ENCODE assay signal across 17 cellular contexts in genomic region chr1:6560267-6560666, GRCh38. TPM values are rescaled to one million over a fixed set of nuclear protein-coding genes. Genes with fewer than 3 reads are reported as not detected.
DNase-seq lines count a peak whose midpoint lies in the region; ATAC-seq, FAIRE-seq and TF ChIP-seq lines count a peak whose summit lies in the region.
"Had no signal": no experiment of that assay in that cellular context is flagged by ENCODE, and none has a peak within 500 bp of the region (broad histone marks: within the 10 kb centered on the region; RNA-seq: fewer than 3 reads in every experiment).

No MANE protein-coding gene starts in this region.

- ATAC-seq in left ventricle myocardium superior = no peak
- no peak for ATAC-seq in Right ventricle myocardium superior (ENCODE audit: poor library complexity)
- ATAC-seq in HG03521 (IDR thresholded peaks at IDR 0.05; ENCODE audit: unreplicated experiment) = no peak
- no peak for ATAC-seq in GM18870 (IDR thresholded peaks at IDR 0.05; ENCODE audit: unreplicated experiment)

- no peak overlapping the region for H3K27ac ChIP-seq in kidney (ENCODE audit: low read depth in 2 of 2, low read length in 2 of 2)

- intact Hi-C loops in left ventricle myocardium superior (cut with micrococcal nuclease) = no loop called here
- intact Hi-C loops in Right ventricle myocardium superior (cut with DNase I) = no loop called here
- intact Hi-C loops in kidney (cut with DNase I) = no loop called here

- DNase-seq in left ventricle myocardium superior (peak; percentile 4), Right ventricle myocardium superior (no peak), KBM-7 (peak; percentile 33), kidney (peak; percentile 26)
- DNase-seq: C1 segment of cervical spinal cord; CD8-positive, alpha-beta memory T cell; COR-L47; GF-D8; H9 had no signal

- no peak for TF ChIP-seq CTCF in kidney (IDR thresholded peaks at IDR 0.05; ENCODE audit: borderline replicate concordance, extremely low read depth, insufficient read depth)

- no peak for FAIRE-seq in kidney (lab: Jason Lieb, UNC)
- FAIRE-seq: D721Med, H1 had no signal

- no peaks in the 10 kb centered on the region for H3K4me1 ChIP-seq in kidney (ENCODE audit: control insufficient read depth in 1 of 2, insufficient read depth in 1 of 2, low read depth in 1 of 2, low read length in 2 of 2)

- no peaks in the 10 kb centered on the region for H3K9me3 ChIP-seq in kidney (ENCODE audit: control insufficient read depth in 1 of 2, low read length in 2 of 2)

- H3K36me3 ChIP-seq in kidney (ENCODE audit: control insufficient read depth in 1 of 2, insufficient read depth in 2 of 2, low read length in 2 of 2) = no peaks in the 10 kb centered on the region

- H3K9ac ChIP-seq in kidney (ENCODE audit: low read length in 2 of 2) = no peak overlapping the region

- in situ Hi-C loops in KBM-7 (cut with MboI; ENCODE audit: low pct_unique_long_range_greater_than_20kb, low sequenced_read_pairs) = no loop called here

- H3K4me3 ChIP-seq in kidney (ENCODE audit: low read length in 2 of 2) = no peak overlapping the region

RNA-seq across cellular contexts. Expression of gene TAS1R1, which starts 5.2 kb away (rescaled TPM):
- not detected for total RNA-seq in left ventricle myocardium superior
- not detected for total RNA-seq in Right ventricle myocardium superior
- not detected for total RNA-seq in kidney
- not detected for polyA plus RNA-seq in kidney (ENCODE audit: insufficient read depth, low read depth, low replicate concordance)
- total RNA-seq: A172; B cell; CD4-positive, CD25-positive, alpha-beta regulatory T cell; CD8-positive, alpha-beta memory T cell; H1; H9; HT-29 had no signal
- polyA plus RNA-seq: CD8-positive, alpha-beta memory T cell had no signal

RNA-seq across cellular contexts. Expression of gene NOL9, which starts 6.0 kb away (rescaled TPM):
- 12.9 TPM for total RNA-seq in left ventricle myocardium superior
- 10.9 TPM for total RNA-seq in Right ventricle myocardium superior
- 28.7 TPM for total RNA-seq in kidney
- 4.3 TPM for polyA plus RNA-seq in kidney (ENCODE audit: insufficient read depth, low read depth, low replicate concordance)

RNA-seq across cellular contexts. Expression of gene ZBTB48, which starts 19.5 kb away (rescaled TPM):
- 13.3 TPM for total RNA-seq in left ventricle myocardium superior
- total RNA-seq in Right ventricle myocardium superior = 11.7 TPM
- total RNA-seq in kidney = 45.5 TPM
- 27.1 TPM for polyA plus RNA-seq in kidney (ENCODE audit: insufficient read depth, low read depth, low replicate concordance)

RNA-seq across cellular contexts. Expression of gene KLHL21, which starts 42.4 kb away (rescaled TPM):
- total RNA-seq in left ventricle myocardium superior (131 TPM), Right ventricle myocardium superior (111 TPM), kidney (25.0 TPM)
- 13.9 TPM for polyA plus RNA-seq in kidney (ENCODE audit: insufficient read depth, low read depth, low replicate concordance)

RNA-seq across cellular contexts. Expression of gene PHF13, which starts 53.3 kb away (rescaled TPM):
- total RNA-seq in left ventricle myocardium superior (7.5 TPM), Right ventricle myocardium superior (8.6 TPM), kidney (11.0 TPM)
- polyA plus RNA-seq in kidney (ENCODE audit: insufficient read depth, low read depth, low replicate concordance) = 6.0 TPM
